10 cellular contexts compared by ENCODE assay signal in the genomic region with DNA sequence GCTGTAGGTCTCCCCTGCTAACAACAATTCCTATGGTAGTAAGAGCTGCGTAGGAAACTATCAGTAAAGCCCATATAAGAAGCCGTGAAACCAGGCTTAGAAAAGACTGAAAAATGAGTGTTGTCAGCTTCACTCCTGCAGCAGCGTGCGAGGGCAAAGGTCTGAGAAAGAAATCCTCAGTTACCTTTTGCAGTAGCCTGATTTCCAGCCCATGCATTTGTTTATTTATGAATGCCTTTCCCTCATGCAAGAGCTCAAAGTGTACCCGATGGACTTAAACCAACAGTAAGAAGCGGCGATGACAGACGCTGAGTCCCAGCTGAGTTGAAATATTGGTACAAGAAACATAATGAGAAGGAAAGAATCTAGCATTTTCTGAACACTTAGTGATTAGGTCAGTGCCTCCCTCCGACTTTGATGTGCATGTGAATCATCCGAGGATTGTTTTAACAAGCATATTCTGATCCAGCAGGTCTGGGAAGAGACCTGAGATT. TPM values are rescaled to one million over a fixed set of nuclear protein-coding genes. Genes with fewer than 3 reads are reported as not detected.
A peak's percentile ranks its signal among the peaks of the same experiment; 100 is the strongest.
DNase-seq lines count a peak whose midpoint lies in the region; TF ChIP-seq lines count a peak whose summit lies in the region.
"Had no signal": no experiment of that assay in that cellular context is flagged by ENCODE, and none has a peak within 500 bp of the region (broad histone marks: within the 10 kb centered on the region; RNA-seq: fewer than 3 reads in every experiment).

No MANE protein-coding gene starts in this region.

- H4K20me1 ChIP-seq in osteoblast (ENCODE audit: insufficient read depth, low read length) = no peaks in the 10 kb centered on the region

- DNase-seq in EH (ENCODE audit: low read depth) (peak; percentile 20), NCI-H2171 treated with DMSO at 0.1 percent for 48 hours (lab: John Stamatoyannopoulos, UW) (peak; percentile 56), epithelial cell of proximal tubule (ENCODE audit: low read depth) (no peak), osteoblast (ENCODE audit: insufficient read length, low spot score, missing footprints) (no peak), activated gamma-delta T cell (lab: John Stamatoyannopoulos, UW) (no peak), NOMO-1 treated with dmso at 0.1 percent for 144 hours (lab: John Stamatoyannopoulos, UW; ENCODE audit: unreplicated experiment) (no peak)
- no peak for DNase-seq in activated CD4-positive, alpha-beta T cell treated with anti-CD3 and anti-CD28 coated beads for 1 hour
- DNase-seq in activated naive CD8-positive, alpha-beta T cell treated with anti-CD3 and anti-CD28 coated beads for 36 hours = no peak
- DNase-seq: NCI-H1694 treated with DMSO at 0.1 percent for 48 hours had no signal

- no peaks in the 10 kb centered on the region for H3K36me3 ChIP-seq in osteoblast (ENCODE audit: insufficient read depth, low read length)

- H3K4me3 ChIP-seq in epithelial cell of proximal tubule (ENCODE audit: low read depth, low read length) (peak overlapping the region; percentile 38), osteoblast (ENCODE audit: insufficient read depth, low read length) (peak overlapping the region; percentile 49)

- no peaks in the 10 kb centered on the region for H3K36me3 Mint-ChIP-seq in activated naive CD8-positive, alpha-beta T cell treated with anti-CD3 and anti-CD28 coated beads for 36 hours
- H3K36me3 Mint-ChIP-seq: stimulated activated effector memory CD8-positive, alpha-beta T cell treated with anti-CD3 and anti-CD28 coated beads, Interleukin-12 subunit alpha, Interleukin-12 subunit beta, amount 100 ng/mL, for 72 hours had no signal

- TF ChIP-seq CTCF in epithelial cell of proximal tubule (conservative IDR thresholded peaks at IDR 0.05; ENCODE audit: low read depth, low read length) (no peak), osteoblast (IDR thresholded peaks at IDR 0.05; ENCODE audit: extremely low read depth, low read depth, low read length) (no peak)

- no peaks in the 10 kb centered on the region for H3K79me2 ChIP-seq in osteoblast (ENCODE audit: insufficient read depth, low read length)

- H3K4me1 Mint-ChIP-seq in activated naive CD8-positive, alpha-beta T cell treated with anti-CD3 and anti-CD28 coated beads for 36 hours = peaks cover 8% of the 10 kb centered on the region

- no peaks in the 10 kb centered on the region for H3K9me3 ChIP-seq in osteoblast (ENCODE audit: low read depth, low read length)

- H3K4me2 ChIP-seq in osteoblast (ENCODE audit: insufficient read depth, low read length) = peak overlapping the region; percentile 80

- H3K27ac ChIP-seq in osteoblast (ENCODE audit: low read depth, low read length) = no peak overlapping the region

- peak overlapping the region; percentile 69 for H2AFZ ChIP-seq in osteoblast (ENCODE audit: low read length)

- no peaks in the 10 kb centered on the region for H3K27me3 Mint-ChIP-seq in activated naive CD8-positive, alpha-beta T cell treated with anti-CD3 and anti-CD28 coated beads for 36 hours

- H3K9me3 Mint-ChIP-seq in activated naive CD8-positive, alpha-beta T cell treated with anti-CD3 and anti-CD28 coated beads for 36 hours = no peaks in the 10 kb centered on the region
- H3K9me3 Mint-ChIP-seq: stimulated activated effector memory CD8-positive, alpha-beta T cell treated with anti-CD3 and anti-CD28 coated beads, Interleukin-12 subunit alpha, Interleukin-12 subunit beta, amount 100 ng/mL, for 72 hours had no signal

- H3K4me3 Mint-ChIP-seq in activated naive CD8-positive, alpha-beta T cell treated with anti-CD3 and anti-CD28 coated beads for 36 hours = no peak overlapping the region
- H3K4me3 Mint-ChIP-seq: stimulated activated effector memory CD8-positive, alpha-beta T cell treated with anti-CD3 and anti-CD28 coated beads, Interleukin-12 subunit alpha, Interleukin-12 subunit beta, amount 100 ng/mL, for 72 hours had no signal

- no peak overlapping the region for H3K27ac Mint-ChIP-seq in activated naive CD8-positive, alpha-beta T cell treated with anti-CD3 and anti-CD28 coated beads for 36 hours
- H3K27ac Mint-ChIP-seq: stimulated activated effector memory CD8-positive, alpha-beta T cell treated with anti-CD3 and anti-CD28 coated beads, Interleukin-12 subunit alpha, Interleukin-12 subunit beta, amount 100 ng/mL, for 72 hours had no signal

- no peaks in the 10 kb centered on the region for H3K27me3 ChIP-seq in osteoblast (ENCODE audit: insufficient read depth, low read length)

- peaks cover 6% of the 10 kb centered on the region for H3K4me1 ChIP-seq in osteoblast (ENCODE audit: insufficient read depth, low read length)

RNA-seq across cellular contexts. Expression of a gene that starts 15.0 kb away (rescaled TPM):
- total RNA-seq in epithelial cell of proximal tubule (9.1 and 12.9 TPM in 2 replicates), osteoblast (34.0 and 39.8 TPM in 2 replicates)
- 10 to 100 TPM; 10.3 to 11.2 TPM for total RNA-seq in activated naive CD8-positive, alpha-beta T cell treated with anti-CD3 and anti-CD28 coated beads for 36 hours

RNA-seq across cellular contexts. Expression of a gene that starts 29.8 kb away (rescaled TPM):
- total RNA-seq in epithelial cell of proximal tubule (28.4 and 30.7 TPM in 2 replicates), osteoblast (23.9 and 31.5 TPM in 2 replicates)
- total RNA-seq in activated naive CD8-positive, alpha-beta T cell treated with anti-CD3 and anti-CD28 coated beads for 36 hours = 100 to 1,000 TPM; 116 to 133 TPM

Comparison
In these comparisons a context has a peak if more than half of its experiments do, and no peak if none do; other contexts are left out.
1. DNase-seq: peak in EH (single experiment) and NCI-H2171 treated with DMSO at 0.1 percent for 48 hours (single experiment); none in epithelial cell of proximal tubule (single experiment), osteoblast (single experiment), activated CD4-positive, alpha-beta T cell treated with anti-CD3 and anti-CD28 coated beads for 1 hour (single experiment), activated gamma-delta T cell (single experiment), activated naive CD8-positive, alpha-beta T cell treated with anti-CD3 and anti-CD28 coated beads for 36 hours (single experiment) and NOMO-1 treated with dmso at 0.1 percent for 144 hours (single experiment).